22 cellular contexts compared by ENCODE assay signal in genomic region chr10:118624747-118625146, GRCh38. TPM values are rescaled to one million over a fixed set of nuclear protein-coding genes. Genes with fewer than 3 reads are reported as not detected.
DNase-seq lines count a peak whose midpoint lies in the region; ATAC-seq, FAIRE-seq and TF ChIP-seq lines count a peak whose summit lies in the region.
"Had no signal": no experiment of that assay in that cellular context is flagged by ENCODE, and none has a peak within 500 bp of the region (broad histone marks: within the 10 kb centered on the region; RNA-seq: fewer than 3 reads in every experiment).

No MANE protein-coding gene starts in this region.

- no peak overlapping the region for H3K23ac ChIP-seq in H1 (ENCODE audit: insufficient read length)

- TF ChIP-seq POLR2A in HepG2 (IDR thresholded peaks at IDR 0.05; ENCODE audit: insufficient read depth in 1 of 2, low read depth in 2 of 2, low read length in 2 of 2) = no peak
- TF ChIP-seq POLR2A in right lobe of liver (IDR thresholded peaks at IDR 0.05) = no peak
- TF ChIP-seq POLR2A in H1 (IDR thresholded peaks at IDR 0.05; ENCODE audit: control extremely low read depth in 1 of 2, low read depth in 2 of 2, low read length in 2 of 2) = no peak
- TF ChIP-seq POLR2A in uterus (IDR thresholded peaks at IDR 0.05) = no peak

- in situ Hi-C loops in HepG2 (cut with HindIII; ENCODE audit: extremely low pct_ligation_motif_present, low pct_unique_long_range_greater_than_20kb) = no loop called here

- no peak overlapping the region for H2BK15ac ChIP-seq in H1 (ENCODE audit: low read length)

- TF ChIP-seq RAD21 in HepG2 (CRISPR knock-in tag; IDR thresholded peaks at IDR 0.05) = no peak
- TF ChIP-seq RAD21 in H1 (IDR thresholded peaks at IDR 0.05 in 1 of 2, conservative IDR thresholded peaks at IDR 0.05 in 1 of 2; ENCODE audit: low read depth in 2 of 2, low read length in 2 of 2) = no peak

- no peaks in the 10 kb centered on the region for H3K79me1 ChIP-seq in H1 (ENCODE audit: low read depth, low read length)

- H3K18ac ChIP-seq in H1 (ENCODE audit: extremely low read depth, low read length) = no peak overlapping the region

- H4K5ac ChIP-seq in H1 (ENCODE audit: insufficient read length, low read depth, low read length) = no peak overlapping the region

- H2BK120ac ChIP-seq in H1 (replicated peaks; ENCODE audit: low read depth, low read length) = peak overlapping the region; percentile 24

- no peak overlapping the region for H2AK5ac ChIP-seq in H1 (ENCODE audit: low read depth, low read length)

- 6% methylated on average over 5 of the region's 5 CpGs for WGBS in HepG2 (ENCODE audit: low lambda C conversion rate)
- WGBS in right lobe of liver (ENCODE audit: insufficient coverage, low coverage, low lambda C conversion rate, missing lambda C conversion rate) = 52% methylated on average over 3 of the region's 5 CpGs
- WGBS in H1 (ENCODE audit: extremely low coverage in 1 of 2, insufficient coverage in 1 of 2, insufficient read length in 1 of 2, insufficient replicate concordance in 2 of 2, low coverage in 1 of 2, low lambda C conversion rate in 2 of 2, missing lambda C conversion rate in 1 of 2), 2 experiments = 92% methylated on average over 5 of the region's 5 CpGs; no CpG with 5 or more reads in 1 of the 2 experiments

- no peak overlapping the region for H4K91ac ChIP-seq in H1 (replicated peaks; ENCODE audit: insufficient read length, low read length)

- no peak for TF ChIP-seq CTCF in HepG2 (CRISPR knock-in tag; IDR thresholded peaks at IDR 0.05)
- no peak for TF ChIP-seq CTCF in right lobe of liver (IDR thresholded peaks at IDR 0.05)
- no peak for TF ChIP-seq CTCF in H1 (IDR thresholded peaks at IDR 0.05; ENCODE audit: control extremely low read depth in 1 of 3, insufficient read depth in 1 of 3, low read depth in 1 of 3, low read length in 3 of 3)
- no peak for TF ChIP-seq CTCF in uterus (IDR thresholded peaks at IDR 0.05)

- H3K9ac ChIP-seq in HepG2 (ENCODE audit: insufficient read depth, low read depth, low read length) (no peak overlapping the region), H1 (replicated peaks in 1 of 4; ENCODE audit: extremely low read depth in 1 of 4, low read depth in 3 of 4, low read length in 3 of 4) (no peak overlapping the region)

- H3K23me2 ChIP-seq in H1 (ENCODE audit: low read depth, low read length) = no peaks in the 10 kb centered on the region

- H2AFZ ChIP-seq in HepG2 (ENCODE audit: low read length) = no peak overlapping the region
- 0 out of 2 replicates have a peak overlapping the region, but pooled peaks have one; percentile 5 for H2AFZ ChIP-seq in H1 (ENCODE audit: low read length)

- no peaks in the 10 kb centered on the region for H4K20me1 ChIP-seq in HepG2 (ENCODE audit: insufficient read depth, low read length)
- H4K20me1 ChIP-seq in H1 (replicated peaks in 1 of 2; ENCODE audit: control insufficient read depth in 1 of 2, insufficient read depth in 2 of 2, low read length in 2 of 2) = no peaks in the 10 kb centered on the region

- no peak overlapping the region for H2BK20ac ChIP-seq in H1 (ENCODE audit: low read length)

- H3K4me3 ChIP-seq in HepG2 (replicated peaks in 1 of 3; ENCODE audit: insufficient read depth in 1 of 3, low read depth in 2 of 3, low read length in 3 of 3) (no peak overlapping the region), right lobe of liver (no peak overlapping the region), H1 (ENCODE audit: extremely low read depth in 1 of 4, insufficient read depth in 2 of 4, low read depth in 3 of 4, low read length in 4 of 4) (no peak overlapping the region), uterus (no peak overlapping the region)

- H3K27ac ChIP-seq in HepG2 (ENCODE audit: extremely low read length, insufficient read depth, low read length) (no peak overlapping the region), right lobe of liver (no peak overlapping the region), H1 (ENCODE audit: low read depth, low read length) (no peak overlapping the region), uterus (peak overlapping the region; percentile 83 to 87)

- H3K56ac ChIP-seq in H1 (replicated peaks; ENCODE audit: insufficient read length, low read depth, low read length) = peak overlapping the region; percentile 22

- POLR2A ChIA-PET in HepG2 (lab: Yijun Ruan, JAX) = no interaction called here
- POLR2A ChIA-PET in H1 (lab: Charles Lee; ENCODE audit: partially characterized antibody) = no interaction called here

- H4K8ac ChIP-seq in H1 (ENCODE audit: extremely low read depth, insufficient read depth, low read length) = no peak overlapping the region

- H3K36me3 ChIP-seq in HepG2 (replicated peaks in 1 of 2; ENCODE audit: control insufficient read depth in 1 of 2, insufficient read depth in 2 of 2, low read length in 2 of 2) = no peaks in the 10 kb centered on the region
- H3K36me3 ChIP-seq in right lobe of liver = no peaks in the 10 kb centered on the region
- no peaks in the 10 kb centered on the region for H3K36me3 ChIP-seq in H1 (ENCODE audit: control insufficient read depth in 2 of 4, insufficient read depth in 4 of 4, low read length in 3 of 4)
- H3K36me3 ChIP-seq in uterus = no peaks in the 10 kb centered on the region

- no peak overlapping the region for H2BK12ac ChIP-seq in H1 (ENCODE audit: low read depth, low read length)

- H3K14ac ChIP-seq in H1 (ENCODE audit: insufficient read length) = no peak overlapping the region

- intact Hi-C loops in HepG2 (cut with micrococcal nuclease; ENCODE audit: unreplicated experiment) (no loop called here), right lobe of liver (cut with DNase I) (no loop called here), uterus (cut with DNase I; ENCODE audit: low total_unique reads) (no loop called here)

- TF ChIP-seq EP300 in HepG2 (IDR thresholded peaks at IDR 0.05; ENCODE audit: low read depth in 2 of 2, low read length in 2 of 2) (no peak), HepG2 (CRISPR knock-in tag; IDR thresholded peaks at IDR 0.05; ENCODE audit: borderline replicate concordance) (no peak), H1 (IDR thresholded peaks at IDR 0.05; ENCODE audit: borderline replicate concordance in 1 of 2, low read depth in 2 of 2, low read length in 2 of 2) (no peak)

- FAIRE-seq in HepG2 (lab: Jason Lieb, UNC) (no peak), H1 (lab: Jason Lieb, UNC) (no peak)
- FAIRE-seq: G401.6, GM12892 had no signal

- H3K4me2 ChIP-seq in HepG2 (ENCODE audit: low read depth, low read length) = no peak overlapping the region
- H3K4me2 ChIP-seq in H1 (ENCODE audit: insufficient read depth in 1 of 2, low read depth in 2 of 2, low read length in 2 of 2) = 0 out of 4 replicates have a peak overlapping the region, but pooled peaks of 1 of the 2 experiments have one; percentile 24

- H3K4ac ChIP-seq in H1 (replicated peaks; ENCODE audit: insufficient read length, low read depth, low read length) = no peak overlapping the region

- ATAC-seq in HepG2 (no peak), right lobe of liver (no peak), SK-N-SH treated with all-trans-retinoic acid at 6 μM for 48 hours (no peak)
- ATAC-seq: HCT116 had no signal

- H3K9me3 ChIP-seq in HepG2 (ENCODE audit: low read length) = no peaks in the 10 kb centered on the region
- no peaks in the 10 kb centered on the region for H3K9me3 ChIP-seq in right lobe of liver
- H3K9me3 ChIP-seq in H1 (ENCODE audit: insufficient read depth in 2 of 2, low read depth in 1 of 2, low read length in 1 of 2) = no peaks in the 10 kb centered on the region
- H3K9me3 ChIP-seq in uterus = no peaks in the 10 kb centered on the region

- H3K79me2 ChIP-seq in HepG2 (ENCODE audit: insufficient read depth, low read length) = no peaks in the 10 kb centered on the region
- no peaks in the 10 kb centered on the region for H3K79me2 ChIP-seq in H1 (ENCODE audit: control insufficient read depth in 1 of 2, insufficient read depth in 2 of 2, low read length in 2 of 2)

- CTCF ChIA-PET in HepG2 (lab: Yijun Ruan, JAX; ENCODE audit: low intra/inter-chr PET ratio, low total read pairs) = no interaction called here
- CTCF ChIA-PET in H1 (lab: Charles Lee; ENCODE audit: partially characterized antibody) = interaction anchor here (0.6 to 6.0 kb wide), 7 partner anchors 8 to 56 kb away, joined by 3 to 56 read pairs (median 10); no protein-coding TSS in a partner anchor

- DNase-seq in HepG2 (ENCODE audit: low spot score) (no peak), right lobe of liver (no peak), H1 (ENCODE audit: low read depth in 1 of 2, low spot score in 2 of 2) (no peak), uterus (no peak), NCI-H1105 treated with DMSO at 0.1 percent for 48 hours (lab: John Stamatoyannopoulos, UW) (no peak), T-helper 2 cell (no peak)
- DNase-seq: C1 segment of cervical spinal cord; Calu3; CD4-positive, alpha-beta memory T cell; COR-L47; DMS53; DMS79 treated with DMSO at 0.1 percent for 48 hours; H9 had no signal

- BruUV-seq in HepG2 (replicated peaks; lab: Mats Ljungman, UMichigan) = no TSS peak

- H3K4me1 ChIP-seq in HepG2 (ENCODE audit: insufficient read depth, low read length) (no peaks in the 10 kb centered on the region), right lobe of liver (no peaks in the 10 kb centered on the region), H1 (replicated peaks in 1 of 4; ENCODE audit: control insufficient read depth in 3 of 4, insufficient read depth in 4 of 4, low read length in 3 of 4) (peaks cover 0 to 4% (median 3%) of the 10 kb centered on the region in 4 experiments; a peak in 2 of 7 replicates), uterus (peaks cover 8% of the 10 kb centered on the region in 2 donors)

- no peak overlapping the region; the same call in 1 of the 2 replicates for H2BK5ac ChIP-seq in H1 (ENCODE audit: low read depth, low read length)

- H3K27me3 ChIP-seq in HepG2 (ENCODE audit: control insufficient read depth in 1 of 2, insufficient read depth in 2 of 2, low read length in 2 of 2) (peaks cover 1 to 14% of the 10 kb centered on the region in 2 experiments; a peak in 2 of 5 replicates), right lobe of liver (no peaks in the 10 kb centered on the region), H1 (replicated peaks in 1 of 4; ENCODE audit: control insufficient read depth in 3 of 4, extremely low read depth in 1 of 4, insufficient read depth in 3 of 4, low read length in 3 of 4) (no peaks in the 10 kb centered on the region), uterus (no peaks in the 10 kb centered on the region)

RNA-seq across cellular contexts. Expression of gene PRLHR, which starts 29.3 kb away (rescaled TPM):
- not detected in 2 replicates for total RNA-seq in HepG2 (2016; rRNA removed; fragmentation: Illumina TruSeq; extraction: Trizol)
- not detected in 2 replicates for total RNA-seq in HepG2 (2016; cell fraction: cytosol; rRNA removed; fragmentation: Illumina TruSeq; extraction: Trizol; ENCODE audit: low read depth)
- not detected in 2 replicates for total RNA-seq in HepG2 (2016; cell fraction: insoluble cytoplasmic fraction; rRNA removed; fragmentation: Illumina TruSeq; extraction: Trizol)
- not detected in 2 replicates for total RNA-seq in HepG2 (2016; cell fraction: membrane; rRNA removed; fragmentation: Illumina TruSeq; extraction: Trizol)
- total RNA-seq in HepG2 (2016; cell fraction: nucleus; rRNA removed; fragmentation: Illumina TruSeq; extraction: Trizol) = not detected in 2 replicates
- polyA plus RNA-seq in HepG2 (2011; rRNA removed) = not detected in 2 replicates
- polyA plus RNA-seq in HepG2 (2011; cell fraction: cytosol; rRNA removed) = not detected in 2 replicates
- not detected in 2 replicates for polyA plus RNA-seq in HepG2 (2011; cell fraction: nucleus; rRNA removed)
- not detected in 2 replicates for polyA plus RNA-seq in HepG2 (2012)
- polyA plus RNA-seq in HepG2 (2016; cell fraction: cytosol; fragmentation: Illumina TruSeq; extraction: Trizol; ENCODE audit: low read depth) = not detected in 2 replicates
- polyA plus RNA-seq in HepG2 (2016; cell fraction: insoluble cytoplasmic fraction; fragmentation: Illumina TruSeq; extraction: Trizol; ENCODE audit: low read depth) = not detected in 2 replicates
- polyA plus RNA-seq in HepG2 (2016; cell fraction: membrane; fragmentation: Illumina TruSeq; extraction: Trizol; ENCODE audit: low read depth) = not detected in 2 replicates
- polyA plus RNA-seq in HepG2 (2016; cell fraction: nucleus; fragmentation: Illumina TruSeq; extraction: Trizol; ENCODE audit: insufficient read depth, low read depth) = not detected in 2 replicates
- polyA minus RNA-seq in HepG2 (2011; rRNA and poly(A)+ RNA removed; ENCODE audit: low replicate concordance) = not detected in 2 replicates
- not detected in 2 replicates for polyA minus RNA-seq in HepG2 (2011; cell fraction: cytosol; rRNA and poly(A)+ RNA removed)
- not detected in 2 replicates for polyA minus RNA-seq in HepG2 (2011; cell fraction: nucleus; rRNA and poly(A)+ RNA removed)
- not detected for total RNA-seq in right lobe of liver
- total RNA-seq in H1 (2021; fragmentation: NEBNext Ultra II Directional; extraction: Animal tissue kit (Norgen Biotek cat#: 25700)) = not detected in 2 replicates
- polyA plus RNA-seq in H1 (2011; rRNA removed) = 0.05 TPM in 1 of 2 replicates, not detected in the other
- not detected for polyA plus RNA-seq in H1 (2011; cell fraction: cytosol; rRNA removed)
- 0.03 TPM for polyA plus RNA-seq in H1 (2011; cell fraction: nucleus; rRNA removed)
- polyA plus RNA-seq in H1 (2012, experiment 1 of 2) = 0.10 TPM in 1 of 4 replicates, not detected in the others
- not detected for polyA plus RNA-seq in H1 (2012, experiment 2 of 2)
- polyA plus RNA-seq in H1 (2013, experiment 1 of 2) = 0.02 TPM
- 0.02 TPM for polyA plus RNA-seq in H1 (2013, experiment 2 of 2)
- polyA minus RNA-seq in H1 (2011; rRNA and poly(A)+ RNA removed) = not detected in 2 replicates
- polyA minus RNA-seq in H1 (2011; cell fraction: cytosol; rRNA and poly(A)+ RNA removed) = not detected
- polyA minus RNA-seq in H1 (2011; cell fraction: nucleus; rRNA and poly(A)+ RNA removed) = not detected
- total RNA-seq in uterus = 1 to 10 TPM in 3 of 4 donors, under 1 TPM in 1; 0.90 to 2.4 (median 2.1) TPM
- total RNA-seq: A172; A673; Calu3; CD4-positive, alpha-beta memory T cell; Daoy; H4; H9 had no signal
- polyA plus RNA-seq: BJ; CD4-positive, alpha-beta memory T cell had no signal

Comparison
In these comparisons a context has a peak if more than half of its experiments do, and no peak if none do; other contexts are left out.
1. H3K27ac ChIP-seq: peak in uterus (2 of 2); none in HepG2 (single experiment), right lobe of liver (0 of 3) and H1 (single experiment).